20 cellular contexts compared by ENCODE assay signal in the genomic region with DNA sequence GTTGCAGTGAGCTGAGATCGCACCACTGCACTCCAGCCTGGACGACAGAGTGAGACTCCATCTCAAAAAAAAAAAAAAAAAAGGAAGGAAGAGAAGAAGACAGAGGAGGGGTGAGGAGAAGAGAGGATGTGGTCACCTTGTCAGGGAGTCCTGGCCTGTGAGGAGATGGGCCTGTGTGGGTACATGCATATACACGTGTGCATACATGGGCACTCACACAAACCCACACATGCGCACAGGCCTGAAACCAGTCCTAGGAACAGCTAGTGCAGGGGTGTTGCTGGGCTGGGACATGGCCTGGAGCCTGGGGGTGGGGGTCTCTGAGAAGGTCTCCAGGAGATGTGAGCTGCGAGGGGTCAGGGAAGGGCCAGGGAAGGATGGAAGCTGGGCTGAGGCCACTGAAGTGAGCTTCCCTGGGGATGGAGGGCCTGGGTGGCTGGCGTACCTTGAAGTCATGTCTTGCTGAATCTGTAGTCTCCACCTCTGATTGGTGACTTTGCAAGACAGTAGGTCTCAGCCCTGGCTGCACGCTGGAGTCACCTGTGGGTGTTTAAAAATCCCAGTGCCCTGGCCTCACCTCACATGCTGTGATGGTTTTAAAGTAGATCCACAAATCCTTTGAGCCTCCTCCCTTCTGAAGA.
A peak's percentile ranks its signal among the peaks of the same experiment; 100 is the strongest.
DNase-seq lines count a peak whose midpoint lies in the region; ATAC-seq and TF ChIP-seq lines count a peak whose summit lies in the region.
"Had no signal": no experiment of that assay in that cellular context is flagged by ENCODE, and none has a peak within 500 bp of the region (broad histone marks: within the 10 kb centered on the region; RNA-seq: fewer than 3 reads in every experiment).

No MANE protein-coding gene starts in this region.

- no peaks in the 10 kb centered on the region for H3K27me3 ChIP-seq in BLaER1 treated with 17β-estradiol and CSF1 and Interleukin-3, amounts not matched to agents 10 nM and 100 nM
- no peaks in the 10 kb centered on the region for H3K27me3 ChIP-seq in CD4-positive, alpha-beta T cell (ENCODE audit: control insufficient read depth, insufficient read depth, low read length)
- peaks cover 71% of the 10 kb centered on the region for H3K27me3 ChIP-seq in left ventricle myocardium inferior (ENCODE audit: low read depth)
- H3K27me3 ChIP-seq: brain microvascular endothelial cell, colonic mucosa had no signal

- no peaks in the 10 kb centered on the region for H3K9me3 Mint-ChIP-seq in CD4-positive, alpha-beta T cell
- no peaks in the 10 kb centered on the region for H3K9me3 Mint-ChIP-seq in activated CD4-positive, alpha-beta memory T cell treated with anti-CD3 and anti-CD28 coated beads for 36 hours
- no peaks in the 10 kb centered on the region for H3K9me3 Mint-ChIP-seq in activated naive CD8-positive, alpha-beta T cell treated with anti-CD3 and anti-CD28 coated beads, Interleukin-2, amount 50 U/mL, for 24 hours
- H3K9me3 Mint-ChIP-seq: activated B cell treated with CpG ODN at 0.5 μM for 24 hours, HFFc6 had no signal

- H3K36me3 ChIP-seq in BLaER1 treated with 17β-estradiol and CSF1 and Interleukin-3, amounts not matched to agents 10 nM and 100 nM = no peaks in the 10 kb centered on the region
- H3K36me3 ChIP-seq in left ventricle myocardium inferior = no peaks in the 10 kb centered on the region
- H3K36me3 ChIP-seq: brain microvascular endothelial cell, colonic mucosa, gastroesophageal sphincter had no signal

- no peak for ATAC-seq in CD4-positive, alpha-beta T cell (ENCODE audit: poor library complexity)
- ATAC-seq in activated naive CD8-positive, alpha-beta T cell treated with anti-CD3 and anti-CD28 coated beads, Interleukin-2, amount 50 U/mL, for 24 hours = no peak
- ATAC-seq: gastroesophageal sphincter, psoas muscle, SK-N-SH treated with all-trans-retinoic acid at 6 μM for 48 hours had no signal

- peak overlapping the region; percentile 85 for H3K27ac Mint-ChIP-seq in CD4-positive, alpha-beta T cell
- peak overlapping the region; percentile 85 for H3K27ac Mint-ChIP-seq in activated CD4-positive, alpha-beta memory T cell treated with anti-CD3 and anti-CD28 coated beads for 36 hours
- peak overlapping the region; percentile 70 for H3K27ac Mint-ChIP-seq in activated naive CD8-positive, alpha-beta T cell treated with anti-CD3 and anti-CD28 coated beads, Interleukin-2, amount 50 U/mL, for 24 hours
- H3K27ac Mint-ChIP-seq: activated B cell treated with CpG ODN at 0.5 μM for 24 hours, HFFc6 had no signal

- no peak overlapping the region for H3K9ac ChIP-seq in BLaER1 treated with 17β-estradiol and CSF1 and Interleukin-3, amounts not matched to agents 10 nM and 100 nM

- POLR2A ChIA-PET in CD4-positive, alpha-beta T cell (lab: Charles Lee) = no interaction called here
- POLR2A ChIA-PET in activated CD4-positive, alpha-beta memory T cell treated with anti-CD3 and anti-CD28 coated beads for 36 hours (lab: Charles Lee) = interaction anchor here (0.6 kb wide), 1 partner anchor 64 kb away, joined by 3 read pairs; no protein-coding TSS in a partner anchor

- H3K4me2 ChIP-seq in BLaER1 treated with 17β-estradiol and CSF1 and Interleukin-3, amounts not matched to agents 10 nM and 100 nM = peak overlapping the region in 7 of 11 experiments; percentile 10 to 52 (median 26); a peak in 10 of 22 replicates

- peak overlapping the region; percentile 76 for H3K4me3 Mint-ChIP-seq in CD4-positive, alpha-beta T cell
- H3K4me3 Mint-ChIP-seq in activated CD4-positive, alpha-beta memory T cell treated with anti-CD3 and anti-CD28 coated beads for 36 hours = no peak overlapping the region
- H3K4me3 Mint-ChIP-seq in activated naive CD8-positive, alpha-beta T cell treated with anti-CD3 and anti-CD28 coated beads, Interleukin-2, amount 50 U/mL, for 24 hours = no peak overlapping the region
- H3K4me3 Mint-ChIP-seq: activated B cell treated with CpG ODN at 0.5 μM for 24 hours, HFFc6 had no signal

- intact Hi-C loops in CD4-positive, alpha-beta T cell (cut with DNase I, micrococcal nuclease) = no loop called here
- intact Hi-C loops in activated CD4-positive, alpha-beta memory T cell treated with anti-CD3 and anti-CD28 coated beads for 36 hours (cut with micrococcal nuclease) = no loop called here
- intact Hi-C loops in lower leg skin (cut with DNase I; ENCODE audit: low total_unique reads) = no loop called here
- intact Hi-C loops in left ventricle myocardium inferior (cut with micrococcal nuclease) = no loop called here

- no peaks in the 10 kb centered on the region for H3K36me3 Mint-ChIP-seq in CD4-positive, alpha-beta T cell (ENCODE audit: low read depth)
- H3K36me3 Mint-ChIP-seq in activated CD4-positive, alpha-beta memory T cell treated with anti-CD3 and anti-CD28 coated beads for 36 hours = no peaks in the 10 kb centered on the region
- H3K36me3 Mint-ChIP-seq in activated naive CD8-positive, alpha-beta T cell treated with anti-CD3 and anti-CD28 coated beads, Interleukin-2, amount 50 U/mL, for 24 hours (ENCODE audit: low read depth) = no peaks in the 10 kb centered on the region

- 78 to 84% methylated on average over 7 of the region's 7 CpGs for WGBS in lower leg skin, 2 donors

- peaks cover 0 to 6% (median 0%) of the 10 kb centered on the region in 11 experiments; a peak in 3 of 22 replicates for H4K20me1 ChIP-seq in BLaER1 treated with 17β-estradiol and CSF1 and Interleukin-3, amounts not matched to agents 10 nM and 100 nM

- no peak for TF ChIP-seq CTCF in CD4-positive, alpha-beta T cell (IDR thresholded peaks at IDR 0.05)
- TF ChIP-seq CTCF in lower leg skin (IDR thresholded peaks at IDR 0.05) = no peak
- TF ChIP-seq CTCF in left ventricle myocardium inferior (IDR thresholded peaks at IDR 0.05; ENCODE audit: borderline replicate concordance) = no peak

- no peak overlapping the region for H3K27ac ChIP-seq in BLaER1 treated with 17β-estradiol and CSF1 and Interleukin-3, amounts not matched to agents 10 nM and 100 nM
- no peak overlapping the region for H3K27ac ChIP-seq in CD4-positive, alpha-beta T cell (ENCODE audit: low read depth, low read length)
- H3K27ac ChIP-seq in left ventricle myocardium inferior (replicated peaks) = no peak overlapping the region
- H3K27ac ChIP-seq: brain microvascular endothelial cell, colonic mucosa, gastroesophageal sphincter, psoas muscle had no signal

- peaks cover 9 to 34% (median 26%) of the 10 kb centered on the region in 10 experiments for H3K4me1 ChIP-seq in BLaER1 treated with 17β-estradiol and CSF1 and Interleukin-3, amounts not matched to agents 10 nM and 100 nM
- H3K4me1 ChIP-seq in left ventricle myocardium inferior = no peaks in the 10 kb centered on the region
- H3K4me1 ChIP-seq: colonic mucosa, gastroesophageal sphincter, psoas muscle had no signal

- DNase-seq in CD4-positive, alpha-beta T cell = no peak
- peak; percentile 18 for DNase-seq in activated CD4-positive, alpha-beta memory T cell treated with anti-CD3 and anti-CD28 coated beads for 36 hours
- DNase-seq in activated naive CD8-positive, alpha-beta T cell treated with anti-CD3 and anti-CD28 coated beads, Interleukin-2, amount 50 U/mL, for 24 hours = no peak
- DNase-seq in NOMO-1 treated with DMSO at 0.1 percent for 48 hours (lab: John Stamatoyannopoulos, UW; ENCODE audit: unreplicated experiment) (no peak), HuH-7 (ENCODE audit: low spot score) (no peak), lower leg skin (ENCODE audit: low spot score in 2 of 2) (no peak), left ventricle myocardium inferior (no peak)
- DNase-seq: activated B cell treated with CpG ODN at 0.5 μM for 24 hours, brain microvascular endothelial cell, colonic mucosa, HFFc6, hypothalamus, NCI-H1694 treated with DMSO at 0.1 percent for 48 hours, NCI-H526 treated with DMSO at 0.1 percent for 48 hours, psoas muscle, T1000 had no signal

- CTCF ChIA-PET in CD4-positive, alpha-beta T cell (lab: Charles Lee) = no interaction called here
- CTCF ChIA-PET in activated CD4-positive, alpha-beta memory T cell treated with anti-CD3 and anti-CD28 coated beads for 36 hours (lab: Charles Lee) = interaction anchor here (1.2 kb wide), 1 partner anchor 71 kb away, joined by 4 read pairs; no protein-coding TSS in a partner anchor

- no peaks in the 10 kb centered on the region for H3K9me3 ChIP-seq in BLaER1 treated with 17β-estradiol and CSF1 and Interleukin-3, amounts not matched to agents 10 nM and 100 nM (replicated peaks in 1 of 11)
- no peaks in the 10 kb centered on the region for H3K9me3 ChIP-seq in CD4-positive, alpha-beta T cell (ENCODE audit: control insufficient read depth, low read length)
- no peaks in the 10 kb centered on the region for H3K9me3 ChIP-seq in left ventricle myocardium inferior (replicated peaks)
- H3K9me3 ChIP-seq: colonic mucosa, gastroesophageal sphincter, psoas muscle had no signal

- no peak for TF ChIP-seq POLR2A in lower leg skin (IDR thresholded peaks at IDR 0.05)

- no peak overlapping the region for H3K4me3 ChIP-seq in BLaER1 treated with 17β-estradiol and CSF1 and Interleukin-3, amounts not matched to agents 10 nM and 100 nM
- H3K4me3 ChIP-seq in lower leg skin (ENCODE audit: low read depth, poor library complexity, severe bottlenecking) (no peak overlapping the region), left ventricle myocardium inferior (no peak overlapping the region)
- H3K4me3 ChIP-seq: colonic mucosa, gastroesophageal sphincter, K562, psoas muscle had no signal

- no peaks in the 10 kb centered on the region for H3K27me3 Mint-ChIP-seq in CD4-positive, alpha-beta T cell
- no peaks in the 10 kb centered on the region for H3K27me3 Mint-ChIP-seq in activated CD4-positive, alpha-beta memory T cell treated with anti-CD3 and anti-CD28 coated beads for 36 hours
- H3K27me3 Mint-ChIP-seq in activated naive CD8-positive, alpha-beta T cell treated with anti-CD3 and anti-CD28 coated beads, Interleukin-2, amount 50 U/mL, for 24 hours = no peaks in the 10 kb centered on the region

- H3K4me1 Mint-ChIP-seq in CD4-positive, alpha-beta T cell (ENCODE audit: low read depth) = peaks cover 45% of the 10 kb centered on the region
- H3K4me1 Mint-ChIP-seq in activated CD4-positive, alpha-beta memory T cell treated with anti-CD3 and anti-CD28 coated beads for 36 hours (ENCODE audit: low read depth) = peaks cover 39% of the 10 kb centered on the region
- peaks cover 34% of the 10 kb centered on the region for H3K4me1 Mint-ChIP-seq in activated naive CD8-positive, alpha-beta T cell treated with anti-CD3 and anti-CD28 coated beads, Interleukin-2, amount 50 U/mL, for 24 hours
